Comparison of ENCODE assay signal across 28 cellular contexts in the genomic region with DNA sequence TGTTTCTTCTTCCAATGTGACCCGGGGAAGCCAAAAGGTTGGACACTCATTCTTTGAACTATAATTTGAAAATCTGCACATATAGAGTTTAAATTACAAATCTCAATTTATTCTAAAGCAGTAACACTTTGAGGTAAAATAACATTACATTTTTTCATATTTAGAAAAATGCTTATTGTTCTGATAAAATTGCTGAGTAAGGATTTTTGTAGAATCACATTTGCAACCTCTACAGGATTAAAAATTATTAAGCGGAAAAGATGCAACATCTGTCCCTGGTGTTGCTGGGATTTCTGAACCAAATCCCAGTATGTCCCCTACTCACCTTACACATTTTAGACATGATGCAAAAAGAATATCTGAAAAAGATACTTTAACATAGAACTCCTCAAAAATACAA.
"Had no signal": no experiment of that assay in that cellular context is flagged by ENCODE, and none has a peak within 500 bp of the region (broad histone marks: within the 10 kb centered on the region; RNA-seq: fewer than 3 reads in every experiment).

No MANE protein-coding gene starts in this region.

- H3K4me1 ChIP-seq: neural progenitor cell, psoas muscle, spleen, suprapubic skin, testis, tibial artery, transverse colon, upper lobe of right lung, uterus had no signal

- H3K79me2 ChIP-seq: parathyroid adenoma had no signal

- H2AFZ ChIP-seq: neural progenitor cell, parathyroid adenoma had no signal

- DNase-seq: natural killer cell; occipital lobe; ovary; posterior cingulate gyrus; psoas muscle; right cardiac atrium; spleen; stimulated activated CD4-positive, alpha-beta T cell treated with anti-CD3 and anti-CD28 coated beads, Interleukin-12 subunit alpha, Interleukin-12 subunit beta, amount 100 ng/mL, for 4 hours; stimulated activated CD4-positive, alpha-beta T cell treated with anti-CD3 and anti-CD28 coated beads, Interleukin-1b, Interleukin-23, amount 100 ng/mL, for 48 hours; stimulated activated CD4-positive, alpha-beta T cell treated with anti-CD3 and anti-CD28 coated beads, Interleukin-4, amount 100 ng/mL, for 1 hour; stimulated activated CD4-positive, alpha-beta T cell treated with anti-CD3 and anti-CD28 coated beads, Interleukin-4, amount 100 ng/mL, for 4 hours; stimulated activated CD8-positive, alpha-beta memory T cell treated with anti-CD3 and anti-CD28 coated beads, Interleukin-4, amount 100 ng/mL, for 48 hours; stimulated activated naive CD4-positive, alpha-beta T cell; stimulated activated naive CD8-positive, alpha-beta T cell treated with anti-CD3 and anti-CD28 coated beads, Interleukin-15, amount 100 ng/mL, for 72 hours; stimulated activated naive CD8-positive, alpha-beta T cell treated with anti-CD3 and anti-CD28 coated beads, Interleukin-15, Interleukin-2, amounts not matched to agents 100 U/mL and 50 U/mL, for 24 hours; substantia nigra; testis; tibial artery; transverse colon; upper lobe of right lung; uterus had no signal

- H3K27me3 ChIP-seq: neural progenitor cell, ovary, spleen, suprapubic skin, testis, tibial artery, transverse colon, upper lobe of right lung, uterus had no signal

- H3K27ac ChIP-seq: neural progenitor cell, ovary, parathyroid adenoma, psoas muscle, skin epidermis, spleen, suprapubic skin, testis, tibial artery, transverse colon, upper lobe of right lung, uterus had no signal

- H3K9ac ChIP-seq: neural progenitor cell, parathyroid adenoma had no signal

- H3K4me3 ChIP-seq: neural progenitor cell, ovary, psoas muscle, skin epidermis, smooth muscle cell, spleen, suprapubic skin, testis, tibial artery, transverse colon, upper lobe of right lung, uterus had no signal

- H3K9me3 ChIP-seq: ovary, psoas muscle, spleen, testis, tibial artery, transverse colon, upper lobe of right lung, uterus had no signal

- ATAC-seq: natural killer cell; psoas muscle; right cardiac atrium; sciatic nerve; stimulated activated memory B cell treated with anti-CD40 and anti-IgM and Interleukin-4, amounts not matched to agents 10 μg/mL and 1 μg/mL and 100 μg/mL, for 72 hours; stimulated activated naive CD8-positive, alpha-beta T cell treated with anti-CD3 and anti-CD28 coated beads, Interleukin-15, amount 100 ng/mL, for 72 hours; stimulated activated naive CD8-positive, alpha-beta T cell treated with anti-CD3 and anti-CD28 coated beads, Interleukin-15, Interleukin-2, amounts not matched to agents 100 U/mL and 50 U/mL, for 24 hours; upper lobe of right lung had no signal

- H3K36me3 ChIP-seq: ovary, suprapubic skin, tibial artery, transverse colon, upper lobe of right lung, uterus had no signal

- H3K4me2 ChIP-seq: neural progenitor cell, smooth muscle cell had no signal
